Comparison of ENCODE assay signal across 8 cellular contexts in genomic region chr10:78972160-78972946, GRCh38.
A peak's percentile ranks its signal among the peaks of the same experiment; 100 is the strongest.
DNase-seq lines count a peak whose midpoint lies in the region; ATAC-seq and TF ChIP-seq lines count a peak whose summit lies in the region.

No MANE protein-coding gene starts in this region.

- intact Hi-C loops in left cardiac atrium (cut with DNase I), result loop anchor here in 1 of 2 donors (5.0 to 10.0 kb wide), 2 partner anchors 95 to 182 kb away; partner anchors contain the start of gene ZMIZ1

- POLR2A ChIA-PET in activated CD4-positive, alpha-beta T cell treated with anti-CD3 and anti-CD28 coated beads, Interleukin-2, amount 10 ng/mL, durations not matched to agents 7 days and 5 days (lab: Charles Lee), result no interaction called here

- peaks cover 1% of the 10 kb centered on the region for H3K27me3 Mint-ChIP-seq in activated CD4-positive, alpha-beta T cell treated with anti-CD3 and anti-CD28 coated beads, Interleukin-2, amount 10 ng/mL, durations not matched to agents 7 days and 5 days
- H3K27me3 Mint-ChIP-seq in progenitor cell of endocrine pancreas, result peaks cover 3% of the 10 kb centered on the region

- peaks cover 17% of the 10 kb centered on the region for H3K4me1 Mint-ChIP-seq in activated CD4-positive, alpha-beta T cell treated with anti-CD3 and anti-CD28 coated beads, Interleukin-2, amount 10 ng/mL, durations not matched to agents 7 days and 5 days
- peaks cover 29% of the 10 kb centered on the region for H3K4me1 Mint-ChIP-seq in progenitor cell of endocrine pancreas (ENCODE audit: low read depth)

- H3K9me3 Mint-ChIP-seq in activated CD4-positive, alpha-beta T cell treated with anti-CD3 and anti-CD28 coated beads, Interleukin-2, amount 10 ng/mL, durations not matched to agents 7 days and 5 days, result no peaks in the 10 kb centered on the region
- no peaks in the 10 kb centered on the region for H3K9me3 Mint-ChIP-seq in progenitor cell of endocrine pancreas (ENCODE audit: low read depth)

- no peak for DNase-seq in activated CD4-positive, alpha-beta T cell treated with anti-CD3 and anti-CD28 coated beads, Interleukin-2, amount 10 ng/mL, durations not matched to agents 7 days and 5 days
- no peak for DNase-seq in activated CD4-positive, alpha-beta T cell treated with anti-CD3 and anti-CD28 coated beads, Interleukin-2, amount 50 U/mL, for 48 hours
- DNase-seq in amniotic epithelial cell (ENCODE audit: low read depth) (peak; percentile 65), left cardiac atrium (peak; percentile 88), progenitor cell of endocrine pancreas (ENCODE audit: low spot score, unreplicated experiment) (no peak), NCI-H2107 (lab: John Stamatoyannopoulos, UW) (no peak), NCI-H128 (lab: John Stamatoyannopoulos, UW; ENCODE audit: unreplicated experiment) (no peak)

- H3K27ac Mint-ChIP-seq in activated CD4-positive, alpha-beta T cell treated with anti-CD3 and anti-CD28 coated beads, Interleukin-2, amount 10 ng/mL, durations not matched to agents 7 days and 5 days, result peak overlapping the region; percentile 66
- peak overlapping the region; percentile 98 for H3K27ac Mint-ChIP-seq in progenitor cell of endocrine pancreas

- CTCF ChIA-PET in activated CD4-positive, alpha-beta T cell treated with anti-CD3 and anti-CD28 coated beads, Interleukin-2, amount 10 ng/mL, durations not matched to agents 7 days and 5 days (lab: Charles Lee), result interaction anchor here (1.1 to 1.4 kb wide), 2 partner anchors 9 to 10 kb away, joined by 3 read pairs; no protein-coding TSS in a partner anchor

- TF ChIP-seq CTCF in progenitor cell of endocrine pancreas (IDR thresholded peaks at IDR 0.05; ENCODE audit: unreplicated experiment), result no peak

- no peaks in the 10 kb centered on the region for H3K36me3 Mint-ChIP-seq in activated CD4-positive, alpha-beta T cell treated with anti-CD3 and anti-CD28 coated beads, Interleukin-2, amount 10 ng/mL, durations not matched to agents 7 days and 5 days (ENCODE audit: low read depth)
- no peaks in the 10 kb centered on the region for H3K36me3 Mint-ChIP-seq in progenitor cell of endocrine pancreas (ENCODE audit: insufficient read depth)

- ATAC-seq in left cardiac atrium (peak; percentile 67 to 81), HG03097 (IDR thresholded peaks at IDR 0.05; ENCODE audit: low FRiP score, unreplicated experiment) (no peak)

- H3K4me3 Mint-ChIP-seq in activated CD4-positive, alpha-beta T cell treated with anti-CD3 and anti-CD28 coated beads, Interleukin-2, amount 10 ng/mL, durations not matched to agents 7 days and 5 days, result peak overlapping the region; percentile 64
- peak overlapping the region; percentile 63 for H3K4me3 Mint-ChIP-seq in progenitor cell of endocrine pancreas (ENCODE audit: low read depth)

Comparison
In these comparisons a context has a peak if more than half of its experiments do, and no peak if none do; other contexts are left out.
1. DNase-seq: peak in amniotic epithelial cell (single experiment) and left cardiac atrium (single experiment); none in activated CD4-positive, alpha-beta T cell treated with anti-CD3 and anti-CD28 coated beads, Interleukin-2, amount 10 ng/mL, durations not matched to agents 7 days and 5 days (single experiment), activated CD4-positive, alpha-beta T cell treated with anti-CD3 and anti-CD28 coated beads, Interleukin-2, amount 50 U/mL, for 48 hours (0 of 2), progenitor cell of endocrine pancreas (single experiment), NCI-H2107 (single experiment) and NCI-H128 (single experiment).